In the genomic region with DNA sequence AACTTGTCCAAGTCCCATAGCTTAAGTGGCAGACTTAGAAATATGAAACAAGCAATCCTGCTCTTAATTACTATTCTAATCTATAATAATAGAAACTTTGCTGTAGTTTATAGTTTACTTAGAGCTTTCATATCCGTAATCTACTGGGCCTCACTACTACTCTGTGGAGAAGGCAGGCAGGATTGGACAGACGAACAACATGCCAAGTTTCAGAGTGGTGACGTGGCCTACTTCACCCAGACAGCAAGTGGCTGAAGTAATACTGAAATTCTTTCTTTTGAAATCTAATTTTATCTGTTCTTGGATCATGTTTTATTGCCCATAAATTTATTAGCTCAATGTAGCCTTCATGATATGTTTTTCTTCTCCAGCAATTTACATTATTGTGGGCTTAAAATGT, we compare ENCODE assay signal across 29 cellular contexts. TPM values are rescaled to one million over a fixed set of nuclear protein-coding genes. Genes with fewer than 3 reads are reported as not detected.
DNase-seq lines count a peak whose midpoint lies in the region; ATAC-seq, FAIRE-seq and TF ChIP-seq lines count a peak whose summit lies in the region.
"Had no signal": no experiment of that assay in that cellular context is flagged by ENCODE, and none has a peak within 500 bp of the region (broad histone marks: within the 10 kb centered on the region; RNA-seq: fewer than 3 reads in every experiment).

No MANE protein-coding gene starts in this region.

- ATAC-seq in GM21723 (IDR thresholded peaks at IDR 0.05; ENCODE audit: unreplicated experiment): no peak
- ATAC-seq: A549; activated naive CD4-positive, alpha-beta T cell treated with anti-CD3 and anti-CD28 coated beads, Interleukin-2, amount 50 U/mL, for 72 hours; heart right ventricle; stimulated activated naive CD8-positive, alpha-beta T cell treated with anti-CD3 and anti-CD28 coated beads, Interleukin-15, amount 100 ng/mL, for 72 hours had no signal

- H3K27me3 ChIP-seq in MG63 (no peaks in the 10 kb centered on the region; the same call in 1 of the 2 replicates), bronchial epithelial cell (ENCODE audit: control insufficient read depth, insufficient read depth, low read length) (no peaks in the 10 kb centered on the region), keratinocyte (ENCODE audit: control insufficient read depth, extremely low read depth, insufficient read depth, low read length) (no peaks in the 10 kb centered on the region)
- no peaks in the 10 kb centered on the region for H3K27me3 ChIP-seq in CD4-positive, alpha-beta memory T cell (ENCODE audit: insufficient read depth, low read length)
- H3K27me3 ChIP-seq: heart right ventricle, tibial artery had no signal

- no peak overlapping the region for H3K27ac Mint-ChIP-seq in activated T-cell treated with anti-CD3 and anti-CD28 coated beads, Interleukin-2, amount 50 U/mL, for 24 hours
- no peak overlapping the region for H3K27ac Mint-ChIP-seq in CD4-positive, alpha-beta memory T cell
- H3K27ac Mint-ChIP-seq: activated naive CD4-positive, alpha-beta T cell treated with anti-CD3 and anti-CD28 coated beads, Interleukin-2, amount 50 U/mL, for 72 hours; IgD-negative memory B cell; mesothelial cell of epicardium; stimulated activated naive CD8-positive, alpha-beta T cell treated with anti-CD3 and anti-CD28 coated beads, Interleukin-15, amount 100 ng/mL, for 72 hours had no signal

- peaks cover 22% of the 10 kb centered on the region for H3K4me1 ChIP-seq in keratinocyte (ENCODE audit: control insufficient read depth, extremely low read depth, insufficient read depth, low read length)
- H3K4me1 ChIP-seq in CD4-positive, alpha-beta memory T cell (ENCODE audit: insufficient read depth, low read length): no peaks in the 10 kb centered on the region
- H3K4me1 ChIP-seq: A549, HAP-1, tibial artery had no signal

- H3K4me3 Mint-ChIP-seq in activated T-cell treated with anti-CD3 and anti-CD28 coated beads, Interleukin-2, amount 50 U/mL, for 24 hours: no peak overlapping the region
- H3K4me3 Mint-ChIP-seq in CD4-positive, alpha-beta memory T cell: no peak overlapping the region
- H3K4me3 Mint-ChIP-seq: CD8-positive, alpha-beta memory T cell; IgD-negative memory B cell; mesothelial cell of epicardium; stimulated activated naive CD8-positive, alpha-beta T cell treated with anti-CD3 and anti-CD28 coated beads, Interleukin-15, amount 100 ng/mL, for 72 hours had no signal

- CTCF ChIA-PET in CD4-positive, alpha-beta memory T cell (lab: Charles Lee; ENCODE audit: partially characterized antibody): no interaction called here

- no peaks in the 10 kb centered on the region for H4K20me1 ChIP-seq in keratinocyte (ENCODE audit: control insufficient read depth, extremely low read depth, insufficient read depth, low read length)

- H2AFZ ChIP-seq in keratinocyte (ENCODE audit: control insufficient read depth, low read length): peak overlapping the region; percentile 46

- H3K36me3 Mint-ChIP-seq in activated T-cell treated with anti-CD3 and anti-CD28 coated beads, Interleukin-2, amount 50 U/mL, for 24 hours (ENCODE audit: low read depth): no peaks in the 10 kb centered on the region
- H3K36me3 Mint-ChIP-seq in CD4-positive, alpha-beta memory T cell: no peaks in the 10 kb centered on the region
- H3K36me3 Mint-ChIP-seq: activated naive CD4-positive, alpha-beta T cell treated with anti-CD3 and anti-CD28 coated beads, Interleukin-2, amount 50 U/mL, for 72 hours; CD8-positive, alpha-beta memory T cell; IgD-negative memory B cell had no signal

- H3K36me3 ChIP-seq in MG63 (no peaks in the 10 kb centered on the region), bronchial epithelial cell (ENCODE audit: control insufficient read depth, insufficient read depth, low read length) (no peaks in the 10 kb centered on the region), keratinocyte (ENCODE audit: control insufficient read depth in 2 of 2, extremely low read depth in 1 of 2, insufficient read depth in 2 of 2, low read length in 2 of 2) (no peaks in the 10 kb centered on the region)
- no peaks in the 10 kb centered on the region for H3K36me3 ChIP-seq in CD4-positive, alpha-beta memory T cell (ENCODE audit: insufficient read depth, low read length)
- H3K36me3 ChIP-seq: HAP-1, heart right ventricle, tibial artery had no signal

- no peak overlapping the region for H3K4me3 ChIP-seq in AG09309 (ENCODE audit: control insufficient read depth, low read depth, low read length)
- no peak overlapping the region for H3K4me3 ChIP-seq in MG63
- no peak overlapping the region for H3K4me3 ChIP-seq in bronchial epithelial cell (ENCODE audit: low read depth, low read length)
- no peak overlapping the region for H3K4me3 ChIP-seq in keratinocyte (ENCODE audit: control insufficient read depth in 2 of 3, extremely low read depth in 1 of 3, insufficient read depth in 2 of 3, low read depth in 1 of 3, low read length in 3 of 3)
- no peak overlapping the region for H3K4me3 ChIP-seq in CD4-positive, alpha-beta memory T cell (ENCODE audit: low read length in 2 of 2)
- H3K4me3 ChIP-seq: A549, HAP-1, heart right ventricle, tibial artery had no signal

- peaks cover 3% of the 10 kb centered on the region for H3K9me3 Mint-ChIP-seq in activated T-cell treated with anti-CD3 and anti-CD28 coated beads, Interleukin-2, amount 50 U/mL, for 24 hours
- peaks cover 0 to 11% (median 5%) of the 10 kb centered on the region in 8 donors for H3K9me3 Mint-ChIP-seq in CD4-positive, alpha-beta memory T cell

- H3K9me1 ChIP-seq in keratinocyte (ENCODE audit: control insufficient read depth, extremely low read depth, insufficient read depth, low read length): no peaks in the 10 kb centered on the region

- no peaks in the 10 kb centered on the region for H3K27me3 Mint-ChIP-seq in activated T-cell treated with anti-CD3 and anti-CD28 coated beads, Interleukin-2, amount 50 U/mL, for 24 hours
- peaks cover 0 to 2% of the 10 kb centered on the region in 2 donors for H3K27me3 Mint-ChIP-seq in CD4-positive, alpha-beta memory T cell
- H3K27me3 Mint-ChIP-seq: CD8-positive, alpha-beta memory T cell; IgD-negative memory B cell; stimulated activated naive CD8-positive, alpha-beta T cell treated with anti-CD3 and anti-CD28 coated beads, Interleukin-15, amount 100 ng/mL, for 72 hours had no signal

- peak overlapping the region; percentile 4 for H3K27ac ChIP-seq in keratinocyte (ENCODE audit: control insufficient read depth, insufficient read depth, low read length)
- no peak overlapping the region for H3K27ac ChIP-seq in CD4-positive, alpha-beta memory T cell (ENCODE audit: low read depth, low read length)
- H3K27ac ChIP-seq: A549, heart right ventricle, tibial artery, VCaP had no signal

- no peak overlapping the region for H3K9ac ChIP-seq in keratinocyte (ENCODE audit: control insufficient read depth, extremely low read depth, insufficient read depth, low read length)

- POLR2A ChIA-PET in CD4-positive, alpha-beta memory T cell (lab: Charles Lee; ENCODE audit: partially characterized antibody): interaction anchor here (0.6 kb wide), 1 partner anchor 298 kb away, joined by 3 read pairs; no protein-coding TSS in a partner anchor

- dilution Hi-C loops in keratinocyte (cut with MboI; ENCODE audit: extremely low pct_ligation_motif_present, low sequenced_read_pairs): no loop called here

- no peaks in the 10 kb centered on the region for H3K79me2 ChIP-seq in keratinocyte (ENCODE audit: control insufficient read depth, insufficient read depth, low read length)

- no peak for TF ChIP-seq CTCF in AG09309 (IDR thresholded peaks at IDR 0.05; ENCODE audit: control insufficient read depth, insufficient read depth, low read depth, low read length, missing control alignments)
- TF ChIP-seq CTCF in bronchial epithelial cell (IDR thresholded peaks at IDR 0.05; ENCODE audit: insufficient read depth, low read length, severe bottlenecking): no peak
- TF ChIP-seq CTCF in keratinocyte (optimal IDR thresholded peaks at IDR 0.05 in 1 of 3, IDR thresholded peaks at IDR 0.05 in 1 of 3, conservative IDR thresholded peaks at IDR 0.05 in 1 of 3; ENCODE audit: extremely low read depth in 1 of 3, insufficient read depth in 2 of 3, low read length in 3 of 3): no peak

- FAIRE-seq in bronchial epithelial cell (lab: Jason Lieb, UNC) (no peak), keratinocyte (lab: Jason Lieb, UNC) (peak; percentile 86)
- FAIRE-seq: A549 had no signal

- peak; percentile 1 for DNase-seq in AG09309 (ENCODE audit: low read depth)
- DNase-seq in MG63: peak; percentile 19
- DNase-seq in bronchial epithelial cell (ENCODE audit: low read depth): peak; percentile 81
- DNase-seq in keratinocyte (ENCODE audit: low read depth, low spot score): no peak
- DNase-seq in activated T-cell treated with anti-CD3 and anti-CD28 coated beads, Interleukin-2, amount 50 U/mL, for 24 hours: no peak
- no peak for DNase-seq in CD4-positive, alpha-beta memory T cell
- DNase-seq in central memory CD4-positive, alpha-beta T cell: no peak
- DNase-seq: activated CD4-positive, alpha-beta T cell treated with anti-CD3 and anti-CD28 coated beads for 4 hours; AML-193; CD8-positive, alpha-beta memory T cell; DMS 273 treated with DMSO at 0.1 percent for 48 hours; foreskin fibroblast; heart right ventricle; kidney; NCI-H1092; NCI-H187; NCI-H526 treated with DMSO at 0.1 percent for 48 hours; stimulated activated CD4-positive, alpha-beta T cell treated with anti-CD3 and anti-CD28 coated beads, Interleukin-2, amount 100 ng/mL, for 24 hours; stimulated activated naive CD8-positive, alpha-beta T cell treated with anti-CD3 and anti-CD28 coated beads, Interleukin-15, amount 100 ng/mL, for 72 hours; T-helper 9 cell; tibial artery had no signal

- intact Hi-C loops in CD4-positive, alpha-beta memory T cell (cut with micrococcal nuclease): no loop called here

- no peaks in the 10 kb centered on the region for H3K4me1 Mint-ChIP-seq in activated T-cell treated with anti-CD3 and anti-CD28 coated beads, Interleukin-2, amount 50 U/mL, for 24 hours (ENCODE audit: low read depth)
- no peaks in the 10 kb centered on the region for H3K4me1 Mint-ChIP-seq in CD4-positive, alpha-beta memory T cell
- H3K4me1 Mint-ChIP-seq: CD8-positive, alpha-beta memory T cell; IgD-negative memory B cell; stimulated activated naive CD8-positive, alpha-beta T cell treated with anti-CD3 and anti-CD28 coated beads, Interleukin-15, amount 100 ng/mL, for 72 hours had no signal

- peak overlapping the region; percentile 15 for H3K4me2 ChIP-seq in keratinocyte (ENCODE audit: control insufficient read depth, extremely low read depth, insufficient read depth, low read depth, low read length)
- H3K4me2 ChIP-seq: A549 had no signal

- H3K9me3 ChIP-seq in MG63 (no peaks in the 10 kb centered on the region; the same call in 1 of the 2 replicates), keratinocyte (ENCODE audit: control insufficient read depth, low read depth, low read length) (no peaks in the 10 kb centered on the region)
- H3K9me3 ChIP-seq in CD4-positive, alpha-beta memory T cell (ENCODE audit: control insufficient read depth in 1 of 2, low read length in 2 of 2): no peaks in the 10 kb centered on the region
- H3K9me3 ChIP-seq: A549, HAP-1, tibial artery had no signal

RNA-seq across cellular contexts. Expression of a gene that starts 22.2 kb away (rescaled TPM):
- not detected in 2 replicates for total RNA-seq in MG63 (2014; rRNA removed; shearing (Covaris generic); ENCODE audit: low replicate concordance)
- 8.4 and 151 TPM in 2 replicates for total RNA-seq in bronchial epithelial cell
- polyA plus RNA-seq in keratinocyte: 16.6 to 29.2 TPM (median 22.6 TPM) in 3 replicates
- polyA plus RNA-seq in keratinocyte (2011; ENCODE audit: low read depth): 1,735 TPM
- 27.8 and 30.2 TPM in 2 replicates for polyA plus RNA-seq in keratinocyte (2011; cell fraction: cytosol; rRNA removed)
- 45.9 and 75.2 TPM in 2 replicates for polyA plus RNA-seq in keratinocyte (2011; cell fraction: nucleus; rRNA removed)
- 18.4 and 322 TPM in 2 replicates for polyA plus RNA-seq in keratinocyte (2012; ENCODE audit: low replicate concordance)
- polyA minus RNA-seq in keratinocyte: 1.5 to 6.8 TPM (median 5.6 TPM) in 3 replicates
- polyA minus RNA-seq in keratinocyte (2011; cell fraction: cytosol; rRNA and poly(A)+ RNA removed): 9.0 TPM
- 21.2 and 34.9 TPM in 2 replicates for polyA minus RNA-seq in keratinocyte (2011; cell fraction: nucleus; rRNA and poly(A)+ RNA removed)
- total RNA-seq in CD4-positive, alpha-beta memory T cell: not detected
- polyA plus RNA-seq in CD4-positive, alpha-beta memory T cell: not detected
- total RNA-seq: activated naive CD4-positive, alpha-beta T cell treated with anti-CD3 and anti-CD28 coated beads, Interleukin-2, amount 50 U/mL, for 72 hours; CD8-positive, alpha-beta memory T cell; G401 had no signal
- polyA plus RNA-seq: A549; CD8-positive, alpha-beta memory T cell; IgD-negative memory B cell had no signal

Comparison
In these comparisons a context has a peak if more than half of its experiments do, and no peak if none do; other contexts are left out.
1. DNase-seq: peak in AG09309 (single experiment), MG63 (single experiment) and bronchial epithelial cell (single experiment); none in keratinocyte (single experiment), activated T-cell treated with anti-CD3 and anti-CD28 coated beads, Interleukin-2, amount 50 U/mL, for 24 hours (single experiment), CD4-positive, alpha-beta memory T cell (0 of 5) and central memory CD4-positive, alpha-beta T cell (single experiment).